In the genomic region with DNA sequence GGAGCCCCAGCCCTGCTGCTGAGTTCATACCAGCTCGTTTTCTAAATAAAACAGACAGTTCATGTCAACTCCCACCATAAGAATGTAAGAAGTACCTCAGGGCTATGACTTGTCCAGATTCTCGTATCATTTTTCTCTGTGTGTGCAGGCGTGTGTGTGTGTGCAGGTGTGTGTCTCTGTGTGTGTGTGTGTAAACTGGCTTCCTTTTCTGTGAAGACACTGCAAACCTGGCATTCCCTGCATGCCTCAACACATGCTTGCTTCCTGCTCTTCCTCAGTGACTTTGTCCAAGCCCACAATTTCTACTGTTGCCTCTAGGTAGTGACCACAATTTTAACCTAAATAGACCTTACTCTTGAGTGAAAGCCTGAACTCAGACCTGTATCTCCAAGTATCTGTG, we compare ENCODE assay signal across 26 cellular contexts.
DNase-seq lines count a peak whose midpoint lies in the region; ATAC-seq, FAIRE-seq and TF ChIP-seq lines count a peak whose summit lies in the region.
"Had no signal": no experiment of that assay in that cellular context is flagged by ENCODE, and none has a peak within 500 bp of the region (broad histone marks: within the 10 kb centered on the region; RNA-seq: fewer than 3 reads in every experiment).

No MANE protein-coding gene starts in this region.

- ATAC-seq in IMR-90 (ENCODE audit: low read depth) = no peak
- ATAC-seq in HG03439 (IDR thresholded peaks at IDR 0.05; ENCODE audit: unreplicated experiment) = no peak
- ATAC-seq: K562 had no signal

- peak overlapping the region; percentile 95 for H2AK5ac ChIP-seq in IMR-90 (ENCODE audit: low read depth, low read length)

- dilution Hi-C loops in IMR-90 (cut with HindIII; ENCODE audit: low sequenced_read_pairs, unreplicated experiment) = no loop called here

- H3K56ac ChIP-seq in IMR-90 (ENCODE audit: extremely low read depth, insufficient read depth, low read length) = peak overlapping the region; percentile 52; the same call in 1 of the 2 replicates

- H2AK9ac ChIP-seq in IMR-90 (replicated peaks; ENCODE audit: low read depth, low read length, poor library complexity) = no peak overlapping the region

- H3K4me3 Mint-ChIP-seq in osteocyte (ENCODE audit: unreplicated experiment) = no peak overlapping the region
- no peak overlapping the region for H3K4me3 Mint-ChIP-seq in CD8-positive, alpha-beta memory T cell
- H3K4me3 Mint-ChIP-seq: CD4-positive, alpha-beta T cell had no signal

- peaks cover 4% of the 10 kb centered on the region for H3K9me3 Mint-ChIP-seq in osteocyte (ENCODE audit: unreplicated experiment)
- peaks cover 0 to 5% (median 0%) of the 10 kb centered on the region in 5 donors for H3K9me3 Mint-ChIP-seq in CD8-positive, alpha-beta memory T cell

- peaks cover 9% of the 10 kb centered on the region for H3K9me1 ChIP-seq in IMR-90 (ENCODE audit: insufficient read depth, low read length)

- H4K20me1 ChIP-seq in IMR-90 (ENCODE audit: insufficient read depth, low read length) = no peaks in the 10 kb centered on the region
- H4K20me1 ChIP-seq: BLaER1 had no signal

- DNase-seq in IMR-90 (no peak), bronchial epithelial cell (ENCODE audit: low read depth) (peak; percentile 82), osteocyte (ENCODE audit: extremely low spot score, unreplicated experiment) (no peak), NCI-H2107 treated with DMSO at 0.1 percent for 48 hours (lab: John Stamatoyannopoulos, UW; ENCODE audit: unreplicated experiment) (no peak), posterior vena cava (ENCODE audit: low spot score) (no peak)
- no peak for DNase-seq in CD8-positive, alpha-beta memory T cell
- DNase-seq: ACHN; Caco-2; CD4-positive, alpha-beta T cell; DMS 273 treated with DMSO at 0.1 percent for 48 hours; MM.1S; NCI-H1092; NCI-H1436; NCI-H187 treated with DMSO at 0.1 percent for 48 hours; NCI-H2107; NCI-H510A; PC-9; RPMI8226; SHP77 treated with DMSO at 0.1 percent for 48 hours had no signal

- H2BK120ac ChIP-seq in IMR-90 (ENCODE audit: low read depth, low read length) = peak overlapping the region; percentile 93

- no TSS peak for BruUV-seq in IMR-90 (replicated peaks; lab: Mats Ljungman, UMichigan)

- H2BK15ac ChIP-seq in IMR-90 (ENCODE audit: low read depth, low read length) = peak overlapping the region; percentile 84

- TF ChIP-seq POLR2A in IMR-90 (IDR thresholded peaks at IDR 0.05; ENCODE audit: low read depth, low read length) = no peak

- TF ChIP-seq CTCF in IMR-90 (conservative IDR thresholded peaks at IDR 0.05; ENCODE audit: low read depth, low read length) (no peak), bronchial epithelial cell (IDR thresholded peaks at IDR 0.05; ENCODE audit: insufficient read depth, low read length, severe bottlenecking) (no peak), osteocyte (IDR thresholded peaks at IDR 0.05) (no peak)

- POLR2A ChIA-PET in IMR-90 (lab: Charles Lee; ENCODE audit: unreplicated experiment) = interaction anchor here (0.7 kb wide), 1 partner anchor 13 kb away, joined by 3 read pairs; no protein-coding TSS in a partner anchor
- POLR2A ChIA-PET in CD8-positive, alpha-beta memory T cell (lab: Charles Lee) = no interaction called here

- in situ Hi-C loops in IMR-90 (cut with MboI; ENCODE audit: low sequenced_read_pairs) = no loop called here

- peak overlapping the region; percentile 61 for H4K5ac ChIP-seq in IMR-90 (ENCODE audit: low read depth, low read length)

- FAIRE-seq in bronchial epithelial cell (lab: Jason Lieb, UNC) = no peak
- FAIRE-seq: G401.6, GM12892, K562 had no signal

- H3K14ac ChIP-seq in IMR-90 (replicated peaks; ENCODE audit: low read depth, low read length) = peak overlapping the region; percentile 74

- H3K79me1 ChIP-seq in IMR-90 (ENCODE audit: low read depth in 1 of 2, low read length in 2 of 2) = peaks cover 0 to 4% of the 10 kb centered on the region in 2 experiments; a peak in 1 of 4 replicates

- H3K27me3 Mint-ChIP-seq in osteocyte (ENCODE audit: unreplicated experiment) = no peaks in the 10 kb centered on the region
- no peaks in the 10 kb centered on the region for H3K27me3 Mint-ChIP-seq in CD8-positive, alpha-beta memory T cell

- H4K91ac ChIP-seq in IMR-90 (ENCODE audit: insufficient read depth, low read depth, low read length) = peak overlapping the region; percentile 88

- H3K9me3 ChIP-seq in IMR-90 (ENCODE audit: control insufficient read depth, insufficient read depth, low read length) = no peaks in the 10 kb centered on the region
- H3K9me3 ChIP-seq in iPS-20b (ENCODE audit: insufficient read depth, low read depth, low read length) = no peaks in the 10 kb centered on the region
- H3K9me3 ChIP-seq in CD8-positive, alpha-beta memory T cell (ENCODE audit: low read length) = no peaks in the 10 kb centered on the region
- H3K9me3 ChIP-seq: Caco-2 had no signal

- no peaks in the 10 kb centered on the region for H3K27me3 ChIP-seq in IMR-90 (ENCODE audit: control insufficient read depth, insufficient read depth, low read length)
- no peaks in the 10 kb centered on the region for H3K27me3 ChIP-seq in bronchial epithelial cell (ENCODE audit: control insufficient read depth, insufficient read depth, low read length)
- H3K27me3 ChIP-seq in iPS-20b (ENCODE audit: insufficient read depth, low read length) = no peaks in the 10 kb centered on the region
- no peaks in the 10 kb centered on the region for H3K27me3 ChIP-seq in CD8-positive, alpha-beta memory T cell (ENCODE audit: insufficient read depth, low read length, poor library complexity, severe bottlenecking)
- H3K27me3 ChIP-seq: BLaER1 had no signal

- H3K18ac ChIP-seq in IMR-90 (ENCODE audit: low read depth, low read length) = peak overlapping the region; percentile 88

- H3K4me2 ChIP-seq in IMR-90 (ENCODE audit: low read depth, low read length) = no peak overlapping the region
- H3K4me2 ChIP-seq: BLaER1, PC-9 had no signal

- peak overlapping the region; percentile 4; the same call in 1 of the 2 replicates for H3K27ac ChIP-seq in IMR-90 (ENCODE audit: insufficient read depth, low read length)
- H3K27ac ChIP-seq in iPS-20b (ENCODE audit: low read length) = peak overlapping the region; percentile 1
- H3K27ac ChIP-seq in CD8-positive, alpha-beta memory T cell (ENCODE audit: low read depth, low read length) = no peak overlapping the region
- H3K27ac ChIP-seq: BLaER1, PC-9, SK-N-MC had no signal

- no peak for TF ChIP-seq RAD21 in IMR-90 (IDR thresholded peaks at IDR 0.05; ENCODE audit: low read length)

- no peak overlapping the region for H3K9ac ChIP-seq in IMR-90 (ENCODE audit: low read depth, low read length)
- no peak overlapping the region for H3K9ac ChIP-seq in iPS-20b (ENCODE audit: low read depth, low read length)
- H3K9ac ChIP-seq: BLaER1 had no signal

- H3K36me3 Mint-ChIP-seq in osteocyte (ENCODE audit: unreplicated experiment) = no peaks in the 10 kb centered on the region
- H3K36me3 Mint-ChIP-seq in CD8-positive, alpha-beta memory T cell = no peaks in the 10 kb centered on the region

- H2BK20ac ChIP-seq in IMR-90 (ENCODE audit: low read depth, low read length) = peak overlapping the region; percentile 98

- CTCF ChIA-PET in IMR-90 (lab: Yijun Ruan, JAX) = no interaction called here
- CTCF ChIA-PET in CD8-positive, alpha-beta memory T cell (lab: Charles Lee) = no interaction called here

- H3K27ac Mint-ChIP-seq in osteocyte (ENCODE audit: unreplicated experiment) = peak overlapping the region; percentile 84
- H3K27ac Mint-ChIP-seq in CD8-positive, alpha-beta memory T cell = no peak overlapping the region
- H3K27ac Mint-ChIP-seq: CD4-positive, alpha-beta T cell had no signal

- H3K23ac ChIP-seq in IMR-90 (ENCODE audit: low read depth, low read length) = peak overlapping the region; percentile 88

- H3K4ac ChIP-seq in IMR-90 (ENCODE audit: low read depth, low read length) = peak overlapping the region; percentile 96

- H3K4me1 ChIP-seq in IMR-90 (ENCODE audit: control insufficient read depth, insufficient read depth, low read length) = peaks cover 21% of the 10 kb centered on the region
- peaks cover 28% of the 10 kb centered on the region for H3K4me1 ChIP-seq in iPS-20b (ENCODE audit: insufficient read depth, low read length)
- H3K4me1 ChIP-seq in CD8-positive, alpha-beta memory T cell (ENCODE audit: insufficient read depth, low read length) = no peaks in the 10 kb centered on the region
- H3K4me1 ChIP-seq: BLaER1, Caco-2 had no signal

- H2BK5ac ChIP-seq in IMR-90 (ENCODE audit: low read depth, low read length, poor library complexity, severe bottlenecking) = peak overlapping the region; percentile 88

- H3K36me3 ChIP-seq in IMR-90 (ENCODE audit: control insufficient read depth, insufficient read depth, low read length) (no peaks in the 10 kb centered on the region), bronchial epithelial cell (ENCODE audit: control insufficient read depth, insufficient read depth, low read length) (no peaks in the 10 kb centered on the region), iPS-20b (ENCODE audit: insufficient read depth, low read depth, low read length) (no peaks in the 10 kb centered on the region)
- no peaks in the 10 kb centered on the region for H3K36me3 ChIP-seq in CD8-positive, alpha-beta memory T cell (ENCODE audit: insufficient read depth, low read length)
- H3K36me3 ChIP-seq: BLaER1 had no signal

- peak overlapping the region; percentile 76 for H2AFZ ChIP-seq in IMR-90 (replicated peaks; ENCODE audit: low read length, poor library complexity)
- H2AFZ ChIP-seq: PC-9 had no signal

- no CpG with 5 or more reads among the region's 3 CpGs for WGBS in IMR-90 (ENCODE audit: extremely low coverage in 2 of 2, insufficient read length in 1 of 2), 2 experiments

- intact Hi-C loops in IMR-90 (cut with micrococcal nuclease) = loop anchor here (5.0 kb wide), 1 partner anchor 399 kb away; no protein-coding TSS in a partner anchor
- intact Hi-C loops in posterior vena cava (cut with DNase I) = no loop called here

- peak overlapping the region; percentile 16 to 90; a peak in 3 of 4 replicates for H4K8ac ChIP-seq in IMR-90 (ENCODE audit: low read depth in 2 of 2, low read length in 2 of 2)

- H3K4me3 ChIP-seq in IMR-90 (ENCODE audit: insufficient read depth, low read depth, low read length) (no peak overlapping the region), bronchial epithelial cell (ENCODE audit: low read depth, low read length) (no peak overlapping the region), iPS-20b (ENCODE audit: low read length) (no peak overlapping the region)
- H3K4me3 ChIP-seq in CD8-positive, alpha-beta memory T cell (ENCODE audit: low read length) = no peak overlapping the region
- H3K4me3 ChIP-seq: BLaER1, K562, PC-9, SK-N-MC had no signal

- peaks cover 66% of the 10 kb centered on the region for H3K4me1 Mint-ChIP-seq in osteocyte (ENCODE audit: unreplicated experiment)
- no peaks in the 10 kb centered on the region for H3K4me1 Mint-ChIP-seq in CD8-positive, alpha-beta memory T cell

TF ChIP-seq in IMR-90, 13 proteins besides CTCF, POLR2A, EP300 and RAD21 (continues in another document):
- TF ChIP-seq NFE2L2 (IDR thresholded peaks at IDR 0.05; ENCODE audit: low read depth, low read length) (no peak), BHLHE40 (IDR thresholded peaks at IDR 0.05; ENCODE audit: low read depth, low read length) (no peak)
